Comparison of ENCODE assay signal across 8 cellular contexts in genomic region chr6:117674503-117674902, GRCh38. TPM values are rescaled to one million over a fixed set of nuclear protein-coding genes. Genes with fewer than 3 reads are reported as not detected.
DNase-seq lines count a peak whose midpoint lies in the region; ATAC-seq, FAIRE-seq and TF ChIP-seq lines count a peak whose summit lies in the region.

No MANE protein-coding gene starts in this region.

- H3K27me3 Mint-ChIP-seq in stimulated activated naive CD8-positive, alpha-beta T cell treated with anti-CD3 and anti-CD28 coated beads, Interleukin-15, Interleukin-2, amounts not matched to agents 100 ng/mL and 50 ng/mL, for 24 hours: no peaks in the 10 kb centered on the region
- no peaks in the 10 kb centered on the region for H3K27me3 Mint-ChIP-seq in astrocyte (ENCODE audit: low read depth, unreplicated experiment)

- H3K9ac ChIP-seq in astrocyte (ENCODE audit: low read length) (peak overlapping the region; percentile 78), mesendoderm (ENCODE audit: low read length) (peak overlapping the region; percentile 75)

- no peak overlapping the region for H3K18ac ChIP-seq in mesendoderm (ENCODE audit: low read length)

- H3K4me1 ChIP-seq in astrocyte (ENCODE audit: insufficient read depth, low read length): peaks cover 15% of the 10 kb centered on the region
- H3K4me1 ChIP-seq in mesendoderm (ENCODE audit: control insufficient read depth, low read depth, low read length): peaks cover 5% of the 10 kb centered on the region
- peaks cover 44% of the 10 kb centered on the region for H3K4me1 ChIP-seq in vagina

- FAIRE-seq in astrocyte (lab: Jason Lieb, UNC): no peak

- H3K56ac ChIP-seq in mesendoderm (ENCODE audit: low read length): peak overlapping the region; percentile 87

- no peak overlapping the region for H2BK5ac ChIP-seq in mesendoderm (ENCODE audit: low read length)

- H3K36me3 ChIP-seq in astrocyte (ENCODE audit: insufficient read depth, low read length) (no peaks in the 10 kb centered on the region), mesendoderm (ENCODE audit: control insufficient read depth, insufficient read depth, low read length) (no peaks in the 10 kb centered on the region), vagina (no peaks in the 10 kb centered on the region)

- peaks cover 43% of the 10 kb centered on the region for H3K4me1 Mint-ChIP-seq in stimulated activated naive CD8-positive, alpha-beta T cell treated with anti-CD3 and anti-CD28 coated beads, Interleukin-15, Interleukin-2, amounts not matched to agents 100 ng/mL and 50 ng/mL, for 24 hours (ENCODE audit: low read depth)
- H3K4me1 Mint-ChIP-seq in astrocyte (ENCODE audit: low read depth, unreplicated experiment): peaks cover 13% of the 10 kb centered on the region

- H3K9me3 Mint-ChIP-seq in stimulated activated naive CD8-positive, alpha-beta T cell treated with anti-CD3 and anti-CD28 coated beads, Interleukin-15, Interleukin-2, amounts not matched to agents 100 ng/mL and 50 ng/mL, for 24 hours: no peaks in the 10 kb centered on the region
- H3K9me3 Mint-ChIP-seq in astrocyte (ENCODE audit: unreplicated experiment): no peaks in the 10 kb centered on the region

- H2BK120ac ChIP-seq in mesendoderm (ENCODE audit: low read depth, low read length): peak overlapping the region; percentile 13

- H3K4me3 ChIP-seq in astrocyte (ENCODE audit: insufficient read depth, low read depth, low read length) (peak overlapping the region; percentile 71), mesendoderm (ENCODE audit: low read length) (peak overlapping the region; percentile 59), vagina (peak overlapping the region; percentile 72 to 77)

- peaks cover 36% of the 10 kb centered on the region for H3K36me3 Mint-ChIP-seq in stimulated activated naive CD8-positive, alpha-beta T cell treated with anti-CD3 and anti-CD28 coated beads, Interleukin-15, Interleukin-2, amounts not matched to agents 100 ng/mL and 50 ng/mL, for 24 hours (ENCODE audit: low read depth)
- no peaks in the 10 kb centered on the region for H3K36me3 Mint-ChIP-seq in astrocyte (ENCODE audit: low read depth, unreplicated experiment)

- H4K8ac ChIP-seq in mesendoderm (ENCODE audit: low read depth, low read length): no peak overlapping the region

- TF ChIP-seq CTCF in astrocyte (IDR thresholded peaks at IDR 0.05; ENCODE audit: insufficient read depth, low read depth, low read length) (no peak), vagina (IDR thresholded peaks at IDR 0.05) (no peak)

- H2AK5ac ChIP-seq in mesendoderm (ENCODE audit: low read length): no peak overlapping the region

- H3K27me3 ChIP-seq in astrocyte (ENCODE audit: insufficient read depth, low read length): no peaks in the 10 kb centered on the region
- no peaks in the 10 kb centered on the region for H3K27me3 ChIP-seq in mesendoderm (ENCODE audit: insufficient read depth, low read length, poor library complexity)
- H3K27me3 ChIP-seq in vagina: no peaks in the 10 kb centered on the region

- DNase-seq in stimulated activated naive CD8-positive, alpha-beta T cell treated with anti-CD3 and anti-CD28 coated beads, Interleukin-15, Interleukin-2, amounts not matched to agents 100 U/mL and 50 U/mL, for 24 hours: no peak
- DNase-seq in astrocyte (ENCODE audit: low read depth) (no peak), mesendoderm (no peak), vagina (ENCODE audit: extremely low spot score in 2 of 2) (no peak), H4 (ENCODE audit: low spot score) (no peak)

- H2BK15ac ChIP-seq in mesendoderm (replicated peaks; ENCODE audit: low read depth): no peak overlapping the region

- TF ChIP-seq POLR2A in vagina (IDR thresholded peaks at IDR 0.05): no peak

- peak overlapping the region; percentile 94 for H3K4me3 Mint-ChIP-seq in stimulated activated naive CD8-positive, alpha-beta T cell treated with anti-CD3 and anti-CD28 coated beads, Interleukin-15, Interleukin-2, amounts not matched to agents 100 ng/mL and 50 ng/mL, for 24 hours
- H3K4me3 Mint-ChIP-seq in astrocyte (ENCODE audit: unreplicated experiment): peak overlapping the region; percentile 91

- H3K27ac Mint-ChIP-seq in stimulated activated naive CD8-positive, alpha-beta T cell treated with anti-CD3 and anti-CD28 coated beads, Interleukin-15, Interleukin-2, amounts not matched to agents 100 ng/mL and 50 ng/mL, for 24 hours: peak overlapping the region; percentile 98
- H3K27ac Mint-ChIP-seq in astrocyte (ENCODE audit: unreplicated experiment): no peak overlapping the region

- H3K79me2 ChIP-seq in astrocyte (ENCODE audit: insufficient read depth, low read length): peaks cover 41% of the 10 kb centered on the region
- H3K79me2 ChIP-seq in mesendoderm (ENCODE audit: control insufficient read depth, insufficient read depth, low read length): peaks cover 35% of the 10 kb centered on the region

- H3K4me2 ChIP-seq in astrocyte (ENCODE audit: low read length): peak overlapping the region; percentile 95
- H3K4me2 ChIP-seq in mesendoderm (ENCODE audit: low read length): peak overlapping the region; percentile 88

- no peak for ATAC-seq in stimulated activated naive CD8-positive, alpha-beta T cell treated with anti-CD3 and anti-CD28 coated beads, Interleukin-15, Interleukin-2, amounts not matched to agents 100 U/mL and 50 U/mL, for 24 hours
- ATAC-seq in HG02938 (IDR thresholded peaks at IDR 0.05; ENCODE audit: unreplicated experiment) (no peak), GM21619 (IDR thresholded peaks at IDR 0.05; ENCODE audit: unreplicated experiment) (no peak)

- peaks cover 5% of the 10 kb centered on the region for H3K79me1 ChIP-seq in mesendoderm (ENCODE audit: low read length)

- WGBS in mesendoderm (ENCODE audit: extremely low coverage, insufficient coverage, low lambda C conversion rate): no CpG with 5 or more reads among the region's 10 CpGs

- intact Hi-C loops in vagina (cut with DNase I): no loop called here

- no peak overlapping the region for H3K4ac ChIP-seq in mesendoderm (ENCODE audit: low read depth, low read length)

- peak overlapping the region; percentile 85 for H4K5ac ChIP-seq in mesendoderm (ENCODE audit: low read length)

- H3K9me3 ChIP-seq in astrocyte (ENCODE audit: insufficient read depth, low read depth, low read length) (no peaks in the 10 kb centered on the region), vagina (no peaks in the 10 kb centered on the region)

- H3K23ac ChIP-seq in mesendoderm (ENCODE audit: low read length): no peak overlapping the region

- H2AFZ ChIP-seq in astrocyte (ENCODE audit: low read depth, low read length): peak overlapping the region; percentile 97

- peaks cover 30% of the 10 kb centered on the region for H4K20me1 ChIP-seq in astrocyte (ENCODE audit: insufficient read depth, low read length)

- H3K27ac ChIP-seq in astrocyte (ENCODE audit: low read depth, low read length) (no peak overlapping the region), mesendoderm (ENCODE audit: low read depth, low read length) (no peak overlapping the region), vagina (peak overlapping the region; percentile 82)

RNA-seq across cellular contexts. Expression of gene NUS1, which starts 0.8 kb away (rescaled TPM):
- 45.7 and 47.3 TPM in 2 replicates for total RNA-seq in astrocyte
- polyA plus RNA-seq in mesendoderm (2013, experiment 1 of 2): 53.2 TPM
- 52.3 TPM for polyA plus RNA-seq in mesendoderm (2013, experiment 2 of 2)
- total RNA-seq in vagina: 17.7 TPM
- total RNA-seq in H4 (2014; rRNA removed; shearing (Covaris generic)): 11.7 and 12.2 TPM in 2 replicates
